23 cellular contexts compared by ENCODE assay signal in the genomic region with DNA sequence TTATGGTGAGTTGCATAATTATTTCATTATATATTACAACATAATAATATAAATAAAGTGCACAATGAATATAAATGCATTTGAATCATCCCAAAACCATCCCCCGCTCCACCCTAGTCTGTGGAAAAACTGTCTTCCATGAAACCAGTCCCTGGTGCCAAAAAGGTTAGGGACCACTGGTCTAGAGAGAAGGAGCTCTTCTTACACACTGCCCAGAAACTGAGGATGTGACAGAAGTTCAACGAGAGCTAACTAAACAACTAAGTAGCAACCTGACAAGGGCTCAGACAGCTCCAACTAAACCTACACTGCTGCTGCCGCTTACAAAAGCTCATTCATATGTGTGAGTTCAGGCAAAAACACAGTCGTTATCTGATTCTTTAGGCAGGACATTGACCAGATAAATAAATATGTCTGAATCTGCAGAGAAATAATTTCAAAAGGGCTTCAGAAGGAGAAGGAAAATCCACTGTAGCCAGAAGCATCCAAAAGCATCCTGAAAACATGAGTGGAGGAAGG.
DNase-seq lines count a peak whose midpoint lies in the region; ATAC-seq and TF ChIP-seq lines count a peak whose summit lies in the region.
"Had no signal": no experiment of that assay in that cellular context is flagged by ENCODE, and none has a peak within 500 bp of the region (broad histone marks: within the 10 kb centered on the region; RNA-seq: fewer than 3 reads in every experiment).

No MANE protein-coding gene starts in this region.

- WGBS in mesodermal cell (ENCODE audit: insufficient coverage in 2 of 2), 2 experiments = 83 to 85% methylated on average over 2 to 3 of the region's 4 CpGs

- DNase-seq in CD4-positive, alpha-beta memory T cell = no peak
- DNase-seq in central memory CD8-positive, alpha-beta T cell (ENCODE audit: low spot score in 2 of 2) = no peak
- DNase-seq in mesothelial cell of epicardium (ENCODE audit: low spot score in 2 of 2, unreplicated experiment in 2 of 2) (no peak), GDM1 (lab: John Stamatoyannopoulos, UW) (no peak)
- no peak for DNase-seq in activated CD4-positive, alpha-beta T cell treated with anti-CD3 and anti-CD28 coated beads for 4 hours
- DNase-seq: activated CD4-positive, alpha-beta T cell treated with anti-CD3 and anti-CD28 coated beads for 36 hours; activated CD8-positive, alpha-beta memory T cell treated with anti-CD3 and anti-CD28 coated beads, Interleukin-2, amount 50 U/mL, for 4 hours; activated effector memory CD4-positive, alpha-beta T cell treated with anti-CD3 and anti-CD28 coated beads, Interleukin-2, amount 50 U/mL, for 16 hours; heart left ventricle; Karpas-422; left lung; NCI-H187; NCI-H2227 treated with DMSO at 0.1 percent for 48 hours; NCI-H82; nephron progenitor cell; SHP77 treated with DMSO at 0.1 percent for 48 hours had no signal

- intact Hi-C loops in CD4-positive, alpha-beta memory T cell (cut with micrococcal nuclease) = no loop called here

- H3K4me3 ChIP-seq in CD4-positive, alpha-beta memory T cell (ENCODE audit: low read length in 2 of 2) = no peak overlapping the region
- H3K4me3 ChIP-seq in HUES6 (ENCODE audit: low read depth, low read length) (peak overlapping the region; percentile 28), mesodermal cell (ENCODE audit: extremely low read depth, insufficient read depth, low read length, poor library complexity, severe bottlenecking) (no peak overlapping the region)
- H3K4me3 ChIP-seq: adrenal gland; BLaER1 treated with 17β-estradiol and CSF1 and Interleukin-3, amounts not matched to agents 10 nM and 100 nM; heart left ventricle; left lung; prostate gland; testis had no signal

- H3K4me1 ChIP-seq in CD4-positive, alpha-beta memory T cell (ENCODE audit: insufficient read depth, low read length) = peaks cover 24% of the 10 kb centered on the region
- H3K4me1 ChIP-seq in HUES6 (ENCODE audit: control insufficient read depth, insufficient read depth, low read length) = peaks cover 14% of the 10 kb centered on the region
- peaks cover 20% of the 10 kb centered on the region for H3K4me1 ChIP-seq in mesodermal cell (ENCODE audit: control insufficient read depth, insufficient read depth, low read length, poor library complexity, severe bottlenecking)
- H3K4me1 ChIP-seq: prostate gland had no signal

- no peaks in the 10 kb centered on the region for H3K27me3 ChIP-seq in CD4-positive, alpha-beta memory T cell (ENCODE audit: insufficient read depth, low read length)
- H3K27me3 ChIP-seq in HUES6 (ENCODE audit: control insufficient read depth, insufficient read depth, low read length) = no peaks in the 10 kb centered on the region
- H3K27me3 ChIP-seq: adrenal gland; BLaER1 treated with 17β-estradiol and CSF1 and Interleukin-3, amounts not matched to agents 10 nM and 100 nM; heart left ventricle; left lung; testis had no signal

- no peak for ATAC-seq in central memory CD8-positive, alpha-beta T cell (replicated peaks; ENCODE audit: extremely low read depth, poor library complexity, severe bottlenecking)
- no peak for ATAC-seq in HG03280 (IDR thresholded peaks at IDR 0.05; ENCODE audit: unreplicated experiment)
- ATAC-seq: activated CD4-positive, alpha-beta T cell treated with anti-CD3 and anti-CD28 coated beads for 36 hours; heart left ventricle had no signal

- POLR2A ChIA-PET in CD4-positive, alpha-beta memory T cell (lab: Charles Lee; ENCODE audit: partially characterized antibody) = interaction anchor here (0.9 to 1.5 kb wide), 5 partner anchors 11 to 75 kb away, joined by 3 to 5 read pairs (median 3); no protein-coding TSS in a partner anchor

- no peak for TF ChIP-seq CTCF in mesothelial cell of epicardium (IDR thresholded peaks at IDR 0.05; ENCODE audit: unreplicated experiment)

- H3K4me3 Mint-ChIP-seq in CD4-positive, alpha-beta memory T cell = peak overlapping the region in 1 of 8 donors; percentile 46
- peak overlapping the region; percentile 13 for H3K4me3 Mint-ChIP-seq in central memory CD8-positive, alpha-beta T cell
- no peak overlapping the region for H3K4me3 Mint-ChIP-seq in mesothelial cell of epicardium
- H3K4me3 Mint-ChIP-seq: activated CD4-positive, alpha-beta T cell treated with anti-CD3 and anti-CD28 coated beads for 36 hours; nephron progenitor cell had no signal

- peak overlapping the region in 5 of 7 donors; percentile 3 to 60 (median 43) for H3K27ac Mint-ChIP-seq in CD4-positive, alpha-beta memory T cell
- peak overlapping the region; percentile 5 for H3K27ac Mint-ChIP-seq in central memory CD8-positive, alpha-beta T cell (ENCODE audit: low read depth)
- no peak overlapping the region for H3K27ac Mint-ChIP-seq in mesothelial cell of epicardium

- H3K9ac ChIP-seq in HUES6 (ENCODE audit: low read length) = peak overlapping the region; percentile 46
- H3K9ac ChIP-seq: BLaER1 treated with 17β-estradiol and CSF1 and Interleukin-3, amounts not matched to agents 10 nM and 100 nM had no signal

- H3K27ac ChIP-seq in CD4-positive, alpha-beta memory T cell (ENCODE audit: low read depth, low read length) = no peak overlapping the region
- 0 out of 2 replicates have a peak overlapping the region, but pooled peaks have one; percentile 22 for H3K27ac ChIP-seq in HUES6 (ENCODE audit: low read depth, low read length)
- peak overlapping the region; percentile 79 for H3K27ac ChIP-seq in mesodermal cell (ENCODE audit: low read depth, low read length, severe bottlenecking)
- H3K27ac ChIP-seq: adrenal gland, heart left ventricle, left lung, prostate gland, testis had no signal

- no peaks in the 10 kb centered on the region for H3K9me3 Mint-ChIP-seq in CD4-positive, alpha-beta memory T cell
- H3K9me3 Mint-ChIP-seq in central memory CD8-positive, alpha-beta T cell = no peaks in the 10 kb centered on the region
- no peaks in the 10 kb centered on the region for H3K9me3 Mint-ChIP-seq in mesothelial cell of epicardium

- H3K27me3 Mint-ChIP-seq in CD4-positive, alpha-beta memory T cell = no peaks in the 10 kb centered on the region
- no peaks in the 10 kb centered on the region for H3K27me3 Mint-ChIP-seq in central memory CD8-positive, alpha-beta T cell
- H3K27me3 Mint-ChIP-seq in mesothelial cell of epicardium (ENCODE audit: low read depth) = no peaks in the 10 kb centered on the region
- H3K27me3 Mint-ChIP-seq: activated CD4-positive, alpha-beta T cell treated with anti-CD3 and anti-CD28 coated beads for 36 hours had no signal

- no peaks in the 10 kb centered on the region for H3K36me3 ChIP-seq in CD4-positive, alpha-beta memory T cell (ENCODE audit: insufficient read depth, low read length)
- H3K36me3 ChIP-seq in HUES6 (ENCODE audit: control insufficient read depth, insufficient read depth, low read length) (no peaks in the 10 kb centered on the region; the same call in 1 of the 2 replicates), mesodermal cell (ENCODE audit: control insufficient read depth, insufficient read depth, low read length) (peaks cover 4% of the 10 kb centered on the region)
- H3K36me3 ChIP-seq: adrenal gland, prostate gland had no signal

- H3K36me3 Mint-ChIP-seq in CD4-positive, alpha-beta memory T cell = peaks cover 25% of the 10 kb centered on the region in 2 donors
- peaks cover 8% of the 10 kb centered on the region for H3K36me3 Mint-ChIP-seq in central memory CD8-positive, alpha-beta T cell (ENCODE audit: insufficient read depth)
- peaks cover 15% of the 10 kb centered on the region for H3K36me3 Mint-ChIP-seq in mesothelial cell of epicardium

- H3K9me3 ChIP-seq in CD4-positive, alpha-beta memory T cell (ENCODE audit: control insufficient read depth in 1 of 2, low read length in 2 of 2) = no peaks in the 10 kb centered on the region
- H3K9me3 ChIP-seq in HUES6 (ENCODE audit: control insufficient read depth, insufficient read depth, low read depth, low read length) = peaks cover 4% of the 10 kb centered on the region; the same call in 1 of the 2 replicates
- H3K9me3 ChIP-seq in mesodermal cell (ENCODE audit: control insufficient read depth, low read length) = no peaks in the 10 kb centered on the region
- H3K9me3 ChIP-seq: adrenal gland, heart left ventricle, left lung, prostate gland, testis had no signal

- CTCF ChIA-PET in CD4-positive, alpha-beta memory T cell (lab: Charles Lee; ENCODE audit: partially characterized antibody) = interaction anchor here (0.8 to 2.1 kb wide), 8 partner anchors 9 to 226 kb away, joined by 3 to 7 read pairs (median 3); no protein-coding TSS in a partner anchor

- H3K4me1 Mint-ChIP-seq in CD4-positive, alpha-beta memory T cell = peaks cover 30 to 50% (median 41%) of the 10 kb centered on the region in 4 donors
- peaks cover 53% of the 10 kb centered on the region for H3K4me1 Mint-ChIP-seq in central memory CD8-positive, alpha-beta T cell
- no peaks in the 10 kb centered on the region for H3K4me1 Mint-ChIP-seq in mesothelial cell of epicardium
